ENCODE assay signal across 25 cellular contexts in genomic region chr12:34591966-34592365, GRCh38.
"Had no signal": no experiment of that assay in that cellular context is flagged by ENCODE, and none has a peak within 500 bp of the region (broad histone marks: within the 10 kb centered on the region; RNA-seq: fewer than 3 reads in every experiment).

No MANE protein-coding gene starts in this region.

- H3K36me3 ChIP-seq: colonic mucosa, esophagus muscularis mucosa, esophagus squamous epithelium, gastrocnemius medialis, gastroesophageal sphincter, heart left ventricle, heart right ventricle had no signal

- H3K27me3 ChIP-seq: colonic mucosa, esophagus muscularis mucosa, esophagus squamous epithelium, foreskin keratinocyte, gastrocnemius medialis, gastroesophageal sphincter, heart left ventricle, heart right ventricle, hepatocyte had no signal

- H3K27ac Mint-ChIP-seq: dendritic cell treated with granulocyte-macrophage colony-stimulating factor and Interleukin-4, amounts not matched to agents 40 ng/mL and 50 ng/mL, for 4 days; effector memory CD8-positive, alpha-beta T cell had no signal

- H3K4me3 Mint-ChIP-seq: dendritic cell treated with granulocyte-macrophage colony-stimulating factor and Interleukin-4, amounts not matched to agents 40 ng/mL and 50 ng/mL, for 4 days; effector memory CD8-positive, alpha-beta T cell had no signal

- H3K27ac ChIP-seq: colonic mucosa, coronary artery, dorsolateral prefrontal cortex, epithelial cell of prostate, esophagus muscularis mucosa, esophagus squamous epithelium, foreskin keratinocyte, gastrocnemius medialis, gastroesophageal sphincter, heart left ventricle, heart right ventricle, hepatocyte had no signal

- H3K9me3 ChIP-seq: colonic mucosa had no signal

- DNase-seq: colonic mucosa; cortex of kidney; dermis blood vessel endothelial cell; dorsolateral prefrontal cortex; effector CD4-positive, alpha-beta T cell; effector CD8-positive, alpha-beta T cell; effector memory CD4-positive, alpha-beta T cell; effector memory CD8-positive, alpha-beta T cell; erythroblast; esophagus squamous epithelium; foreskin fibroblast; foreskin keratinocyte; foreskin melanocyte; gastrocnemius medialis; glutamatergic neuron; head of caudate nucleus; heart left ventricle; heart right ventricle had no signal

- H3K4me3 ChIP-seq: colonic mucosa, coronary artery, dorsolateral prefrontal cortex, esophagus muscularis mucosa, esophagus squamous epithelium, gastrocnemius medialis, gastroesophageal sphincter, heart left ventricle, heart right ventricle, hepatocyte had no signal

- ATAC-seq: effector memory CD8-positive, alpha-beta T cell; esophagus mucosa; foreskin keratinocyte; gastrocnemius medialis; gastroesophageal sphincter; heart left ventricle; heart right ventricle had no signal

- H3K27me3 Mint-ChIP-seq: dendritic cell treated with granulocyte-macrophage colony-stimulating factor and Interleukin-4, amounts not matched to agents 40 ng/mL and 50 ng/mL, for 4 days; effector memory CD8-positive, alpha-beta T cell had no signal

- H3K4me1 ChIP-seq: colonic mucosa, esophagus muscularis mucosa, esophagus squamous epithelium, foreskin keratinocyte, gastrocnemius medialis, gastroesophageal sphincter, heart left ventricle, heart right ventricle had no signal
